22 cellular contexts compared by ENCODE assay signal in the genomic region with DNA sequence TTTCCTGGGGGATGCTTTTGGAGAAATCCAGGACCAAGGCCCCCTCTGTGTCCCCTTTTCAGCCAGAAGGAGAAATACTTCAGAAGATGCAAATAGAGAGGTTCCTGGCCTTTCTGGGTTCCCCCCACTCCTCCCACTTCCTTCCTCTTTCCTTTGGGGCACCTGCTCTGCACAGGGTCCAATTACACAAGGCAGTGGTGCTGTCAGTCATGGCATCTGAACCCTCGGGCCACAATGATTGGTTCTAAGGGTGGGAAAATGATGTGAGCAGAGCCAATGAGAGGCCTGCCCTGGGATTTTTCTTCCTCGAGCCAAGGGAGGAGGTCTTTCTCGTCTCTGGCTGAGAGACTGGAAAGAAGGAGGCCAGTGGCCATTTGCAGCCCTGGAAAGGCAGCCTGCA.
"Had no signal": no experiment of that assay in that cellular context is flagged by ENCODE, and none has a peak within 500 bp of the region (broad histone marks: within the 10 kb centered on the region; RNA-seq: fewer than 3 reads in every experiment).

No MANE protein-coding gene starts in this region.

- H3K4me3 Mint-ChIP-seq: activated CD4-positive, alpha-beta T cell treated with anti-CD3 and anti-CD28 coated beads, Interleukin-2, amount 10 ng/mL, durations not matched to agents 7 days and 5 days; activated CD8-positive, alpha-beta memory T cell treated with anti-CD3 and anti-CD28 coated beads, Interleukin-2, amount 10 ng/mL, durations not matched to agents 7 days and 5 days; activated CD8-positive, alpha-beta T cell treated with anti-CD3 and anti-CD28 coated beads for 36 hours; activated naive CD4-positive, alpha-beta T cell treated with anti-CD3 and anti-CD28 coated beads, Interleukin-2, amount 50 U/mL, for 24 hours; dendritic cell treated with granulocyte-macrophage colony-stimulating factor and Interleukin-4, amounts not matched to agents 40 ng/mL and 50 ng/mL, for 4 days; naive thymus-derived CD4-positive, alpha-beta T cell; neural progenitor cell had no signal

- H3K9me3 Mint-ChIP-seq: activated CD4-positive, alpha-beta T cell treated with anti-CD3 and anti-CD28 coated beads, Interleukin-2, amount 10 ng/mL, durations not matched to agents 7 days and 5 days had no signal

- H3K27ac ChIP-seq: body of pancreas, foreskin keratinocyte, neural progenitor cell, spleen, tibial artery, WERI-Rb-1 had no signal

- H3K36me3 ChIP-seq: neural progenitor cell, spleen, tibial artery, WERI-Rb-1 had no signal

- ATAC-seq: activated CD8-positive, alpha-beta memory T cell treated with anti-CD3 and anti-CD28 coated beads, Interleukin-2, amount 10 ng/mL, durations not matched to agents 7 days and 5 days; activated CD8-positive, alpha-beta T cell treated with anti-CD3 and anti-CD28 coated beads for 36 hours; body of pancreas; foreskin keratinocyte; naive thymus-derived CD4-positive, alpha-beta T cell had no signal

- H3K27me3 Mint-ChIP-seq: activated CD4-positive, alpha-beta T cell treated with anti-CD3 and anti-CD28 coated beads, Interleukin-2, amount 10 ng/mL, durations not matched to agents 7 days and 5 days; activated CD8-positive, alpha-beta memory T cell treated with anti-CD3 and anti-CD28 coated beads, Interleukin-2, amount 10 ng/mL, durations not matched to agents 7 days and 5 days; activated CD8-positive, alpha-beta T cell treated with anti-CD3 and anti-CD28 coated beads for 36 hours; activated naive CD4-positive, alpha-beta T cell treated with anti-CD3 and anti-CD28 coated beads, Interleukin-2, amount 50 U/mL, for 24 hours had no signal

- H3K27me3 ChIP-seq: body of pancreas, foreskin keratinocyte, neural progenitor cell had no signal

- H2AFZ ChIP-seq: neural progenitor cell had no signal

- DNase-seq: activated CD4-positive, alpha-beta T cell treated with anti-CD3 and anti-CD28 coated beads, Interleukin-2, amount 10 ng/mL, durations not matched to agents 7 days and 5 days; activated CD4-positive, CD25-positive, alpha-beta regulatory T cell treated with anti-CD3 and anti-CD28 coated beads, Interleukin-2, amount 50 U/mL, for 72 hours; activated CD8-positive, alpha-beta memory T cell treated with anti-CD3 and anti-CD28 coated beads, Interleukin-2, amount 10 ng/mL, durations not matched to agents 7 days and 5 days; activated CD8-positive, alpha-beta T cell treated with anti-CD3 and anti-CD28 coated beads for 36 hours; activated effector memory CD4-positive, alpha-beta T cell treated with anti-CD3 and anti-CD28 coated beads, Interleukin-2, amount 50 U/mL, for 16 hours; activated T-cell treated with anti-CD3 and anti-CD28 coated beads for 4 hours; body of pancreas; effector CD8-positive, alpha-beta T cell; foreskin keratinocyte; kidney; naive thymus-derived CD4-positive, alpha-beta T cell; retina; spleen; stimulated activated CD4-positive, alpha-beta T cell treated with anti-CD3 and anti-CD28 coated beads, Interleukin-4, amount 100 ng/mL, for 1 hour; stimulated activated naive CD4-positive, alpha-beta T cell treated with Interleukin-2 at 50 U/mL for 16 hours; tibial artery; WERI-Rb-1 had no signal

- H3K9me3 ChIP-seq: body of pancreas had no signal

- H3K4me3 ChIP-seq: body of pancreas, lung, neural progenitor cell, spleen, tibial artery had no signal

- H3K27ac Mint-ChIP-seq: activated CD4-positive, alpha-beta T cell treated with anti-CD3 and anti-CD28 coated beads, Interleukin-2, amount 10 ng/mL, durations not matched to agents 7 days and 5 days; activated CD8-positive, alpha-beta memory T cell treated with anti-CD3 and anti-CD28 coated beads, Interleukin-2, amount 10 ng/mL, durations not matched to agents 7 days and 5 days; activated CD8-positive, alpha-beta T cell treated with anti-CD3 and anti-CD28 coated beads for 36 hours; dendritic cell treated with granulocyte-macrophage colony-stimulating factor and Interleukin-4, amounts not matched to agents 40 ng/mL and 50 ng/mL, for 4 days; naive thymus-derived CD4-positive, alpha-beta T cell; neural progenitor cell; progenitor cell of endocrine pancreas had no signal

- H3K4me2 ChIP-seq: neural progenitor cell had no signal

- H3K4me1 ChIP-seq: body of pancreas, foreskin keratinocyte, neural progenitor cell, spleen, tibial artery had no signal

- H3K36me3 Mint-ChIP-seq: activated CD8-positive, alpha-beta memory T cell treated with anti-CD3 and anti-CD28 coated beads, Interleukin-2, amount 10 ng/mL, durations not matched to agents 7 days and 5 days; activated naive CD4-positive, alpha-beta T cell treated with anti-CD3 and anti-CD28 coated beads, Interleukin-2, amount 50 U/mL, for 24 hours had no signal

- H3K9ac ChIP-seq: neural progenitor cell had no signal

- H3K4me1 Mint-ChIP-seq: activated CD4-positive, alpha-beta T cell treated with anti-CD3 and anti-CD28 coated beads, Interleukin-2, amount 10 ng/mL, durations not matched to agents 7 days and 5 days; activated CD8-positive, alpha-beta memory T cell treated with anti-CD3 and anti-CD28 coated beads, Interleukin-2, amount 10 ng/mL, durations not matched to agents 7 days and 5 days; activated naive CD4-positive, alpha-beta T cell treated with anti-CD3 and anti-CD28 coated beads, Interleukin-2, amount 50 U/mL, for 24 hours had no signal
